In genomic region chr5:56853710-56854109, GRCh38 we compare ENCODE assay signal across 21 cellular contexts. TPM values are rescaled to one million over a fixed set of nuclear protein-coding genes. Genes with fewer than 3 reads are reported as not detected.
DNase-seq lines count a peak whose midpoint lies in the region; ATAC-seq and TF ChIP-seq lines count a peak whose summit lies in the region.
"Had no signal": no experiment of that assay in that cellular context is flagged by ENCODE, and none has a peak within 500 bp of the region (broad histone marks: within the 10 kb centered on the region; RNA-seq: fewer than 3 reads in every experiment).

No MANE protein-coding gene starts in this region.

- peak overlapping the region; percentile 32 to 76 for H3K27ac Mint-ChIP-seq in activated naive CD4-positive, alpha-beta T cell treated with anti-CD3 and anti-CD28 coated beads, Interleukin-2, amount 50 U/mL, for 72 hours
- H3K27ac Mint-ChIP-seq in activated naive CD4-positive, alpha-beta T cell treated with anti-CD3 and anti-CD28 coated beads for 36 hours, result no peak overlapping the region
- peak overlapping the region; percentile 14 for H3K27ac Mint-ChIP-seq in central memory CD8-positive, alpha-beta T cell (ENCODE audit: low read depth)
- peak overlapping the region; percentile 62 for H3K27ac Mint-ChIP-seq in stimulated activated memory B cell treated with anti-CD40 and anti-IgM and Interleukin-4, amounts not matched to agents 10 μg/mL and 1 μg/mL and 100 μg/mL, for 72 hours

- intact Hi-C loops in activated naive CD4-positive, alpha-beta T cell treated with anti-CD3 and anti-CD28 coated beads for 36 hours (cut with micrococcal nuclease), result no loop called here

- ATAC-seq in activated naive CD4-positive, alpha-beta T cell treated with anti-CD3 and anti-CD28 coated beads, Interleukin-2, amount 50 U/mL, for 72 hours, result no peak
- no peak for ATAC-seq in central memory CD8-positive, alpha-beta T cell (replicated peaks; ENCODE audit: extremely low read depth, poor library complexity, severe bottlenecking)
- peak; percentile 62 for ATAC-seq in stimulated activated memory B cell treated with anti-CD40 and anti-IgM and Interleukin-4, amounts not matched to agents 10 μg/mL and 1 μg/mL and 100 μg/mL, for 72 hours
- ATAC-seq in GM18517 (IDR thresholded peaks at IDR 0.05; ENCODE audit: unreplicated experiment), result no peak
- ATAC-seq: gastrocnemius medialis, left lobe of liver, mucosa of descending colon, pancreas had no signal

- H3K27me3 Mint-ChIP-seq in activated naive CD4-positive, alpha-beta T cell treated with anti-CD3 and anti-CD28 coated beads for 36 hours (ENCODE audit: low read depth), result no peaks in the 10 kb centered on the region
- H3K27me3 Mint-ChIP-seq in central memory CD8-positive, alpha-beta T cell, result no peaks in the 10 kb centered on the region
- no peaks in the 10 kb centered on the region for H3K27me3 Mint-ChIP-seq in stimulated activated memory B cell treated with anti-CD40 and anti-IgM and Interleukin-4, amounts not matched to agents 10 μg/mL and 1 μg/mL and 100 μg/mL, for 72 hours

- CTCF ChIA-PET in activated naive CD4-positive, alpha-beta T cell treated with anti-CD3 and anti-CD28 coated beads for 36 hours (lab: Charles Lee), result interaction anchor here (0.5 to 0.6 kb wide), 2 partner anchors 72 to 183 kb away, joined by 3 read pairs; no protein-coding TSS in a partner anchor

- no peaks in the 10 kb centered on the region for H3K36me3 Mint-ChIP-seq in activated naive CD4-positive, alpha-beta T cell treated with anti-CD3 and anti-CD28 coated beads, Interleukin-2, amount 50 U/mL, for 72 hours
- H3K36me3 Mint-ChIP-seq in activated naive CD4-positive, alpha-beta T cell treated with anti-CD3 and anti-CD28 coated beads for 36 hours (ENCODE audit: low read depth), result peaks cover 3% of the 10 kb centered on the region
- H3K36me3 Mint-ChIP-seq in central memory CD8-positive, alpha-beta T cell (ENCODE audit: insufficient read depth), result peaks cover 6% of the 10 kb centered on the region
- peaks cover 6% of the 10 kb centered on the region for H3K36me3 Mint-ChIP-seq in stimulated activated memory B cell treated with anti-CD40 and anti-IgM and Interleukin-4, amounts not matched to agents 10 μg/mL and 1 μg/mL and 100 μg/mL, for 72 hours

- no peak for DNase-seq in activated naive CD4-positive, alpha-beta T cell treated with anti-CD3 and anti-CD28 coated beads, Interleukin-2, amount 50 U/mL, for 72 hours (ENCODE audit: low spot score in 2 of 2)
- DNase-seq in activated naive CD4-positive, alpha-beta T cell treated with anti-CD3 and anti-CD28 coated beads for 36 hours, result no peak
- DNase-seq in NB4 (ENCODE audit: low read depth) (peak; percentile 33), Ammon's horn (ENCODE audit: low spot score) (no peak), NCI-H2227 treated with DMSO at 0.1 percent for 48 hours (lab: John Stamatoyannopoulos, UW) (no peak)
- DNase-seq in central memory CD8-positive, alpha-beta T cell (ENCODE audit: low spot score in 2 of 2), result no peak
- DNase-seq: activated CD4-positive, alpha-beta T cell treated with anti-CD3 and anti-CD28 coated beads, Interleukin-2, amount 50 U/mL, for 1 hour; cortex of kidney; DMS153; gastrocnemius medialis; mucosa of descending colon; NCI-H2107; NCI-H526 treated with DMSO at 0.1 percent for 48 hours; pancreas; SIG-M5; stimulated activated CD4-positive, alpha-beta T cell treated with anti-CD3 and anti-CD28 coated beads, Interleukin-2, amount 100 ng/mL, for 24 hours; T-helper 9 cell had no signal

- TF ChIP-seq POLR2A in NB4 (IDR thresholded peaks at IDR 0.05; ENCODE audit: extremely low read depth, insufficient read length), result no peak

- no peak overlapping the region for H3K4me3 ChIP-seq in NB4 (ENCODE audit: low read depth, low read length)
- H3K4me3 ChIP-seq: gastrocnemius medialis, mucosa of descending colon, pancreas, suprapubic skin had no signal

- H3K9me3 Mint-ChIP-seq in activated naive CD4-positive, alpha-beta T cell treated with anti-CD3 and anti-CD28 coated beads, Interleukin-2, amount 50 U/mL, for 72 hours, result no peaks in the 10 kb centered on the region
- H3K9me3 Mint-ChIP-seq in activated naive CD4-positive, alpha-beta T cell treated with anti-CD3 and anti-CD28 coated beads for 36 hours, result no peaks in the 10 kb centered on the region
- H3K9me3 Mint-ChIP-seq in central memory CD8-positive, alpha-beta T cell, result no peaks in the 10 kb centered on the region
- H3K9me3 Mint-ChIP-seq in stimulated activated memory B cell treated with anti-CD40 and anti-IgM and Interleukin-4, amounts not matched to agents 10 μg/mL and 1 μg/mL and 100 μg/mL, for 72 hours, result no peaks in the 10 kb centered on the region

- TF ChIP-seq CTCF in NB4 (IDR thresholded peaks at IDR 0.05; ENCODE audit: low read depth, low read length), result no peak

- H3K4me1 Mint-ChIP-seq in activated naive CD4-positive, alpha-beta T cell treated with anti-CD3 and anti-CD28 coated beads for 36 hours (ENCODE audit: low read depth), result peaks cover 63% of the 10 kb centered on the region
- H3K4me1 Mint-ChIP-seq in central memory CD8-positive, alpha-beta T cell, result peaks cover 66% of the 10 kb centered on the region
- H3K4me1 Mint-ChIP-seq in stimulated activated memory B cell treated with anti-CD40 and anti-IgM and Interleukin-4, amounts not matched to agents 10 μg/mL and 1 μg/mL and 100 μg/mL, for 72 hours, result peaks cover 81% of the 10 kb centered on the region

- no peak overlapping the region for H3K4me3 Mint-ChIP-seq in activated naive CD4-positive, alpha-beta T cell treated with anti-CD3 and anti-CD28 coated beads for 36 hours
- peak overlapping the region; percentile 5 for H3K4me3 Mint-ChIP-seq in central memory CD8-positive, alpha-beta T cell
- H3K4me3 Mint-ChIP-seq in stimulated activated memory B cell treated with anti-CD40 and anti-IgM and Interleukin-4, amounts not matched to agents 10 μg/mL and 1 μg/mL and 100 μg/mL, for 72 hours, result peak overlapping the region; percentile 46

RNA-seq across cellular contexts. Expression of gene MAP3K1, which starts 38.4 kb away (rescaled TPM):
- total RNA-seq in activated naive CD4-positive, alpha-beta T cell treated with anti-CD3 and anti-CD28 coated beads, Interleukin-2, amount 50 U/mL, for 72 hours, result 10 to 100 TPM; 17.6 to 21.3 TPM
- 10 to 100 TPM; 18.2 to 19.2 TPM for total RNA-seq in activated naive CD4-positive, alpha-beta T cell treated with anti-CD3 and anti-CD28 coated beads for 36 hours

RNA-seq across cellular contexts. Expression of gene SETD9, which starts 55.7 kb away (rescaled TPM):
- 1 to 10 TPM; 4.6 to 9.4 TPM for total RNA-seq in activated naive CD4-positive, alpha-beta T cell treated with anti-CD3 and anti-CD28 coated beads, Interleukin-2, amount 50 U/mL, for 72 hours
- total RNA-seq in activated naive CD4-positive, alpha-beta T cell treated with anti-CD3 and anti-CD28 coated beads for 36 hours, result 1 to 10 TPM; 5.8 to 8.6 TPM
